ENCODE assay signal across 26 cellular contexts in genomic region chr10:113214331-113214730, GRCh38.
DNase-seq lines count a peak whose midpoint lies in the region; ATAC-seq, FAIRE-seq and TF ChIP-seq lines count a peak whose summit lies in the region.
"Had no signal": no experiment of that assay in that cellular context is flagged by ENCODE, and none has a peak within 500 bp of the region (broad histone marks: within the 10 kb centered on the region; RNA-seq: fewer than 3 reads in every experiment).

No MANE protein-coding gene starts in this region.

- DNase-seq in A549 (ENCODE audit: low read depth in 1 of 2, low spot score in 1 of 2) (no peak), ELF-1 (ENCODE audit: low read depth, low spot score) (peak; percentile 17), PC-3 (peak; percentile 14), endodermal cell (no peak), mucosa of gallbladder (ENCODE audit: low spot score) (no peak), SKM-1 (lab: John Stamatoyannopoulos, UW; ENCODE audit: unreplicated experiment) (no peak)
- DNase-seq: Caco-2; CD4-positive, alpha-beta memory T cell; GDM1; HCEC 1CT; KG1; NCI-H1417; NCI-H1694 treated with DMSO at 0.1 percent for 48 hours; NCI-H2081 treated with DMSO at 0.1 percent for 48 hours; NCI-H2171 treated with DMSO at 0.1 percent for 48 hours; NCI-H524 treated with DMSO at 0.1 percent for 48 hours; NCI-H82 had no signal

- H3K27me3 ChIP-seq in PC-3 (ENCODE audit: low read length) = no peaks in the 10 kb centered on the region
- no peaks in the 10 kb centered on the region for H3K27me3 ChIP-seq in endodermal cell (ENCODE audit: control insufficient read depth, insufficient read depth, low read length, poor library complexity, severe bottlenecking)
- H3K27me3 ChIP-seq: BLaER1 had no signal

- FAIRE-seq in A549 (lab: Jason Lieb, UNC) = no peak
- FAIRE-seq: GM18507, GM19239, RCC 7860 had no signal

- no peaks in the 10 kb centered on the region for H3K9me3 ChIP-seq in A549
- no peaks in the 10 kb centered on the region for H3K9me3 ChIP-seq in PC-3 (ENCODE audit: low read length)
- peaks cover 4% of the 10 kb centered on the region for H3K9me3 ChIP-seq in endodermal cell (ENCODE audit: control insufficient read depth, low read length)

- H3K9ac ChIP-seq in PC-3 (ENCODE audit: low read length) = no peak overlapping the region
- H3K9ac ChIP-seq in endodermal cell (ENCODE audit: extremely low read depth, low read length, poor library complexity, severe bottlenecking) = no peak overlapping the region
- H3K9ac ChIP-seq: BLaER1 had no signal

- no peaks in the 10 kb centered on the region for H3K4me1 Mint-ChIP-seq in endodermal cell

- intact Hi-C loops in PC-3 (cut with micrococcal nuclease) = no loop called here

- H3K27ac ChIP-seq in A549 = no peak overlapping the region
- no peak overlapping the region for H3K27ac ChIP-seq in PC-3 (ENCODE audit: low read length)
- H3K27ac ChIP-seq in endodermal cell (ENCODE audit: low read depth, low read length) = no peak overlapping the region
- H3K27ac ChIP-seq: BLaER1, HL-60, SK-N-MC had no signal

- H3K9me3 Mint-ChIP-seq in endodermal cell = peaks cover 6% of the 10 kb centered on the region

- H3K4me3 Mint-ChIP-seq in endodermal cell = no peak overlapping the region
- H3K4me3 Mint-ChIP-seq: CD4-positive, alpha-beta memory T cell had no signal

- no peaks in the 10 kb centered on the region for H3K36me3 ChIP-seq in PC-3 (ENCODE audit: low read depth, low read length)
- H3K36me3 ChIP-seq in endodermal cell (ENCODE audit: control insufficient read depth, insufficient read depth, low read length) = no peaks in the 10 kb centered on the region
- H3K36me3 ChIP-seq: BLaER1 had no signal

- TF ChIP-seq POLR2A in A549 (IDR thresholded peaks at IDR 0.05; ENCODE audit: low read length) = no peak

- no peaks in the 10 kb centered on the region for H3F3A ChIP-seq in PC-3 (ENCODE audit: low read length, unreplicated experiment)

- H3K4me1 ChIP-seq in A549 (no peaks in the 10 kb centered on the region), PC-3 (ENCODE audit: insufficient read depth, low read length) (no peaks in the 10 kb centered on the region), endodermal cell (ENCODE audit: control insufficient read depth, insufficient read depth, low read length) (no peaks in the 10 kb centered on the region)

- no TSS peak for BruUV-seq in PC-3 (replicated peaks; lab: Mats Ljungman, UMichigan)

- H3K9me2 ChIP-seq in PC-3 (replicated peaks; ENCODE audit: low read length) = no peaks in the 10 kb centered on the region

- H2AFZ ChIP-seq in PC-3 (ENCODE audit: low read length) = no peak overlapping the region

- CTCF ChIA-PET in A549 (lab: Yijun Ruan, JAX) = no interaction called here
- CTCF ChIA-PET in PC-3 (lab: Charles Lee) = interaction anchor here (0.7 kb wide), 1 partner anchor 628 kb away, joined by 3 read pairs; no protein-coding TSS in a partner anchor

- no peak overlapping the region for H3K27ac Mint-ChIP-seq in endodermal cell
- H3K27ac Mint-ChIP-seq: CD4-positive, alpha-beta memory T cell had no signal

- no peak for TF ChIP-seq EP300 in A549 (IDR thresholded peaks at IDR 0.05)

- H3K4me2 ChIP-seq in A549 (no peak overlapping the region), PC-3 (ENCODE audit: low read length) (no peak overlapping the region)
- H3K4me2 ChIP-seq: BLaER1 had no signal

- peak in 1 of 2 experiments; percentile 16; a peak in 1 of 5 replicates for TF ChIP-seq RAD21 in A549 (conservative IDR thresholded peaks at IDR 0.05 in 1 of 2, IDR thresholded peaks at IDR 0.05 in 1 of 2)

- H4K20me1 ChIP-seq in PC-3 (ENCODE audit: low read length) = no peaks in the 10 kb centered on the region
- H4K20me1 ChIP-seq: BLaER1 had no signal

- H3K36me3 Mint-ChIP-seq in endodermal cell (ENCODE audit: low read depth) = no peaks in the 10 kb centered on the region
- H3K36me3 Mint-ChIP-seq: CD4-positive, alpha-beta memory T cell had no signal

- WGBS in A549 (ENCODE audit: missing lambda C conversion rate) = 55% methylated on average over 4 of the region's 4 CpGs
- 81 to 100% methylated on average over 1 to 4 of the region's 4 CpGs for WGBS in endodermal cell (ENCODE audit: insufficient coverage in 1 of 2, insufficient read length in 1 of 2), 2 experiments

- TF ChIP-seq CTCF in A549 (IDR thresholded peaks at IDR 0.05) (peak; percentile 5; the same call in 1 of the 3 replicates), PC-3 (conservative IDR thresholded peaks at IDR 0.05; ENCODE audit: low read depth, low read length) (0 out of 2 replicates have a peak, but pooled peaks have one; percentile 10), endodermal cell (conservative IDR thresholded peaks at IDR 0.05) (peak; percentile 43)

- no peak for ATAC-seq in A549
- ATAC-seq in PC-3 = no peak
- ATAC-seq in GM21367 (IDR thresholded peaks at IDR 0.05; ENCODE audit: unreplicated experiment) = no peak
- ATAC-seq in GM19397 (IDR thresholded peaks at IDR 0.05; ENCODE audit: unreplicated experiment) = no peak
- ATAC-seq: Right ventricle myocardium inferior had no signal

- POLR2A ChIA-PET in A549 (lab: Yijun Ruan, JAX) (no interaction called here), PC-3 (lab: Charles Lee; ENCODE audit: unreplicated experiment) (no interaction called here)

- H3K27me3 Mint-ChIP-seq in endodermal cell (ENCODE audit: insufficient read depth) = no peaks in the 10 kb centered on the region

- no peaks in the 10 kb centered on the region for H3K79me2 ChIP-seq in PC-3 (ENCODE audit: low read length)

- H3K4me3 ChIP-seq in A549 (no peak overlapping the region), PC-3 (ENCODE audit: low read length) (no peak overlapping the region), endodermal cell (ENCODE audit: low read length) (no peak overlapping the region)
- H3K4me3 ChIP-seq: BLaER1, SK-N-MC had no signal

TF ChIP-seq in A549, 52 proteins besides CTCF, POLR2A, EP300 and RAD21:
- TF ChIP-seq, protein P1, sequence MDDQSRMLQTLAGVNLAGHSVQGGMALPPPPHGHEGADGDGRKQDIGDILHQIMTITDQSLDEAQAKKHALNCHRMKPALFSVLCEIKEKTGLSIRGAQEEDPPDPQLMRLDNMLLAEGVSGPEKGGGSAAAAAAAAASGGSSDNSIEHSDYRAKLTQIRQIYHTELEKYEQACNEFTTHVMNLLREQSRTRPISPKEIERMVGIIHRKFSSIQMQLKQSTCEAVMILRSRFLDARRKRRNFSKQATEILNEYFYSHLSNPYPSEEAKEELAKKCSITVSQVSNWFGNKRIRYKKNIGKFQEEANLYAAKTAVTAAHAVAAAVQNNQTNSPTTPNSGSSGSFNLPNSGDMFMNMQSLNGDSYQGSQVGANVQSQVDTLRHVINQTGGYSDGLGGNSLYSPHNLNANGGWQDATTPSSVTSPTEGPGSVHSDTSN (IDR thresholded peaks at IDR 0.05) = no peak
- TF ChIP-seq JUNB (IDR thresholded peaks at IDR 0.05) (no peak), CHD2 (IDR thresholded peaks at IDR 0.05; ENCODE audit: low read length, partially characterized antibody) (no peak), SREBF2 (IDR thresholded peaks at IDR 0.05) (no peak), E2F6 (IDR thresholded peaks at IDR 0.05; ENCODE audit: borderline replicate concordance, low read depth) (no peak), HOXA7 (CRISPR knock-in tag; IDR thresholded peaks at IDR 0.05) (no peak), CBX2 (IDR thresholded peaks at IDR 0.05; ENCODE audit: borderline replicate concordance, low read depth) (no peak), ZSCAN20 (CRISPR knock-in tag; IDR thresholded peaks at IDR 0.05) (no peak), RFX5 (IDR thresholded peaks at IDR 0.05) (no peak), HDAC2 (IDR thresholded peaks at IDR 0.05) (no peak), ZNF302 (CRISPR knock-in tag; IDR thresholded peaks at IDR 0.05) (no peak), NR3C1 (IDR thresholded peaks at IDR 0.05) (no peak), FOSL2 (IDR thresholded peaks at IDR 0.05) (no peak), FOSL2 (CRISPR knock-in tag; IDR thresholded peaks at IDR 0.05) (no peak), NFE2L2 (conservative IDR thresholded peaks at IDR 0.05; ENCODE audit: low read length) (no peak), EHF (CRISPR knock-in tag; IDR thresholded peaks at IDR 0.05) (no peak)

Comparison
In these comparisons a context has a peak if more than half of its experiments do, and no peak if none do; other contexts are left out.
1. DNase-seq: peak in ELF-1 (single experiment) and PC-3 (single experiment); none in A549 (0 of 2), endodermal cell (single experiment), mucosa of gallbladder (single experiment) and SKM-1 (single experiment).
2. Peak in every context shown above with its lines, with median percentiles within 50 percentile points of each other: CTCF ChIP-seq.